Comparison of ENCODE assay signal across 8 cellular contexts in the genomic region with DNA sequence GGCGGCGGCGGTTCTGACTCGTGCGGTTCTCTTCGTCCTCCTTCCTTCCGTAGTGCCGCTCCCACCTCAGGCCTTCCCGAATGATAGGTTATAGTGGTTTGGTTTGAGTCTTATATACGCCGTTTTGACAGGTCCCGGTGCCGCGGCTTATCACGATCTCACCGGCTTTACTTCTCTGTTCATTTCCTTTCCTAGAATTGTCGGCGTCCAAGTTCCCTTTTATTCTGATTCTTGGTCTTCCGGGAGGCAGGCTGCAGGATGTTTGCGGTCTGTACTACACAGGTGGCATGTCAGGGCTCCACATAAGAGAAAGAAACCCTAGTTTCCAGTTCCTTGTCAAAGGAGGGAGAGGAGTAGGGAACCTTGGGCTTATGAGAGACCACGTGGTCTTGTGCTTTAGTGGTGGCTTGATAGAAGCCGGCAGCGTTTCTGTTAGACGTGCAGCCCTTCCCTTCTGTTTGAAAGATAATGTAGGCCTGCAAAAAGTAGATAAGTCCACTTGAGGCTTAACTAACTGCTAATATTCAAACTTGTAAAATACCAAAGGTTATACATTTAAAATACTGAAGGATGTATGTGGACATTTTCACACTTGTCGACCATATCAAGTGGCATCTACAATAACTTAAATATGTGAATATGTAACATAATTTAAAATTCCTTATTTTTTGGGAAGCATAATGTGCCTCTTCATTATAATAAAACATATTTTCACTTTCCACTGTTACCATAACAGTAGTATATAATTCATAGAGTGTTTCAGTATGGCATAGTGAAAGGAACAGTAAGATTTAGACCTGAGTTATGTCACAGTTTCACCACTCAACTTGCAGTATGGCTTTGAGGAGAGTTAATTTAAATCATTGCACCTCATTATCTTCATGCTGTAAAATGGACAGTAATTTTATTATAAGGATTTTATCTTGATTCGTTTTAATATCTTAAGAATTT. TPM values are rescaled to one million over a fixed set of nuclear protein-coding genes. Genes with fewer than 3 reads are reported as not detected.
A peak's percentile ranks its signal among the peaks of the same experiment; 100 is the strongest.
DNase-seq lines count a peak whose midpoint lies in the region; ATAC-seq and TF ChIP-seq lines count a peak whose summit lies in the region.

No MANE protein-coding gene starts in this region.

- H3K4me1 ChIP-seq in iPS DF 6.9 (ENCODE audit: control insufficient read depth, insufficient read depth, low read length) (no peaks in the 10 kb centered on the region; the same call in 1 of the 2 replicates), skeletal muscle satellite cell (ENCODE audit: control insufficient read depth, insufficient read depth, low read length) (peaks cover 5% of the 10 kb centered on the region)

- H3K4me2 ChIP-seq in skeletal muscle satellite cell (ENCODE audit: low read length): peak overlapping the region; percentile 74

- H3K4me3 ChIP-seq in astrocyte of the spinal cord (ENCODE audit: low read depth, low read length): peak overlapping the region; percentile 97
- peak overlapping the region; percentile 70 for H3K4me3 ChIP-seq in iPS DF 6.9 (ENCODE audit: low read length)
- H3K4me3 ChIP-seq in skeletal muscle satellite cell (ENCODE audit: low read length): peak overlapping the region; percentile 94

- in situ Hi-C loops in astrocyte of the spinal cord (cut with HindIII; ENCODE audit: low sequenced_read_pairs): no loop called here

- H3K9ac ChIP-seq in skeletal muscle satellite cell (ENCODE audit: low read depth, low read length): peak overlapping the region; percentile 96

- TF ChIP-seq CTCF in astrocyte of the spinal cord (IDR thresholded peaks at IDR 0.05; ENCODE audit: low read depth, low read length): no peak

- peak; percentile 45 for ATAC-seq in GM21576 (IDR thresholded peaks at IDR 0.05; ENCODE audit: unreplicated experiment)

- no CpG with 5 or more reads among the region's 26 CpGs for WGBS in iPS DF 6.9 (ENCODE audit: insufficient coverage, insufficient read length)

- H3K27ac ChIP-seq in iPS DF 6.9 (ENCODE audit: low read length): no peak overlapping the region

- H3K27me3 ChIP-seq in iPS DF 6.9 (ENCODE audit: control insufficient read depth, insufficient read depth, low read length) (no peaks in the 10 kb centered on the region), skeletal muscle satellite cell (ENCODE audit: control insufficient read depth, insufficient read depth, low read length) (no peaks in the 10 kb centered on the region)

- DNase-seq in EL: peak; percentile 48
- DNase-seq in HuH-7.5 (ENCODE audit: low spot score): peak; percentile 20
- DNase-seq in T follicular helper cell (ENCODE audit: low read depth): peak; percentile 45
- peak; percentile 45 for DNase-seq in astrocyte of the spinal cord (ENCODE audit: low read depth, low spot score)
- no peak for DNase-seq in iPS DF 6.9 (ENCODE audit: low read depth, low spot score)
- DNase-seq in SKM-1 (lab: John Stamatoyannopoulos, UW; ENCODE audit: unreplicated experiment): no peak

- H3K36me3 ChIP-seq in iPS DF 6.9 (ENCODE audit: control insufficient read depth, insufficient read depth, low read length) (no peaks in the 10 kb centered on the region), skeletal muscle satellite cell (ENCODE audit: insufficient read depth, low read length) (no peaks in the 10 kb centered on the region)

- no peaks in the 10 kb centered on the region for H3K9me3 ChIP-seq in iPS DF 6.9 (ENCODE audit: control insufficient read depth, insufficient read depth, low read length)
- no peaks in the 10 kb centered on the region for H3K9me3 ChIP-seq in skeletal muscle satellite cell (replicated peaks; ENCODE audit: low read length)

RNA-seq across cellular contexts. Expression of a gene that starts 0.8 kb away (rescaled TPM):
- 41.9 and 62.4 TPM in 2 replicates for total RNA-seq in skeletal muscle satellite cell (2012; rRNA removed)

Comparison
In these comparisons a context has a peak if more than half of its experiments do, and no peak if none do; other contexts are left out.
1. DNase-seq: peak in EL (single experiment), HuH-7.5 (single experiment), T follicular helper cell (single experiment) and astrocyte of the spinal cord (single experiment); none in iPS DF 6.9 (single experiment) and SKM-1 (single experiment).
2. Peak in every context shown above with its lines, with median percentiles within 50 percentile points of each other: H3K4me3 ChIP-seq.